In the genomic region with DNA sequence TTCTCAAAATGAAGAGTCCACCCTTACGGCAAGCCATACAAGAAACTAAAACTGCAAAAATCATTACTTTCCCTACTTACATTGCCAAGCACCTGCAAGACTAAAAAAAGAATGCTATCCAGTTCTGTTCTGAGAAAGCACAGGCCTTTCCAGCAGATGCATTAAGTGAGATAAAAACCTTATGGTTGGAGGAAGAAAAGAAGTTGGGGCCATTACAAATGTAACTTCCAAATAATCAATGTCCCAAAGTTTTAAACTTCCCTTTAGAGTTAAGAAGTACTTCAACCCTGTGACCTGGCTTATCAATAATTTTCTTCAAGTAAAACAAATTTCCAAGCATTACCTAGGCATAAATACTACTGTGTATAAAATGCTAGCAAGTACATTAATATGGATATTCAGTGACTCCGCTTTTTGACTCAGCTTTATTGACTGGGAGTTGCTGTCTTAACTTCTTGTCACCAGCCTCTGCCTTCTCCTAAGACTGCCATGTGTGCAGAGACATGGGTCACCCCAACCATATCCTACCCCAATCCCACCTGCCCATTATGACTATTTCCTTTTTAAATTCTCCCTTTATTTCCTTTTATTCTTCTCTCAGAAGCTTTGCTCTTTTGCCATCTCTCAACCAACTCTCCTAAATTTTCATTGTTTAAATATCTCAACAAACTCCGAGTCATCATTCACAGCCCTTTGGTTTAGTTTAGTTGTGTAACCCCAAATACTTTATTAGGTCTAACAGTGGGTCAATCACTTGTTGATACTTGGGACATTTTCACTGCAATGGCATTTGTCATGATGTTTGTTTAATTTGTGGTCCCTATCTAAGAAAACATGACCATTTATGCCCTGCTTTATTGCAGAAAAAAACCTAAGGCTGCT, we compare ENCODE assay signal across 18 cellular contexts. TPM values are rescaled to one million over a fixed set of nuclear protein-coding genes. Genes with fewer than 3 reads are reported as not detected.
A peak's percentile ranks its signal among the peaks of the same experiment; 100 is the strongest.
DNase-seq lines count a peak whose midpoint lies in the region; ATAC-seq and TF ChIP-seq lines count a peak whose summit lies in the region.
"Had no signal": no experiment of that assay in that cellular context is flagged by ENCODE, and none has a peak within 500 bp of the region (broad histone marks: within the 10 kb centered on the region; RNA-seq: fewer than 3 reads in every experiment).

No MANE protein-coding gene starts in this region.

- TF ChIP-seq CTCF in KMS-11 (conservative IDR thresholded peaks at IDR 0.05; ENCODE audit: low read depth, low read length) = no peak
- no peak for TF ChIP-seq CTCF in VCaP (conservative IDR thresholded peaks at IDR 0.05)
- no peak for TF ChIP-seq CTCF in glutamatergic neuron (IDR thresholded peaks at IDR 0.05; ENCODE audit: partially characterized antibody, unreplicated experiment)
- TF ChIP-seq CTCF in transverse colon (IDR thresholded peaks at IDR 0.05) = no peak
- TF ChIP-seq CTCF in brain microvascular endothelial cell (IDR thresholded peaks at IDR 0.05; ENCODE audit: low read depth, low read length, missing control alignments) = no peak

- H3K27me3 ChIP-seq in KMS-11 (ENCODE audit: insufficient read depth, low read depth) = no peaks in the 10 kb centered on the region
- no peaks in the 10 kb centered on the region for H3K27me3 ChIP-seq in transverse colon
- H3K27me3 ChIP-seq in brain microvascular endothelial cell (replicated peaks) = no peaks in the 10 kb centered on the region
- H3K27me3 ChIP-seq: BLaER1 treated with 17β-estradiol and CSF1 and Interleukin-3, amounts not matched to agents 10 nM and 100 nM had no signal

- ATAC-seq in natural killer cell treated with Interleukin-12 subunit alpha and Interleukin-12 subunit beta and Interleukin-15 and Interleukin-18, amount 100 ng/mL, for 72 hours = no peak
- no peak for ATAC-seq in HG03378 (IDR thresholded peaks at IDR 0.05; ENCODE audit: unreplicated experiment)
- ATAC-seq: Panc1, SK-N-SH treated with all-trans-retinoic acid at 6 μM for 48 hours had no signal

- TF ChIP-seq EP300 in transverse colon (IDR thresholded peaks at IDR 0.05; ENCODE audit: low read depth) = no peak

- H3K4me1 Mint-ChIP-seq in glutamatergic neuron (ENCODE audit: low read depth, unreplicated experiment) = peaks cover 41% of the 10 kb centered on the region
- H3K4me1 Mint-ChIP-seq in natural killer cell treated with Interleukin-12 subunit alpha and Interleukin-12 subunit beta and Interleukin-15 and Interleukin-18, amount 100 ng/mL, for 72 hours (ENCODE audit: low read depth in 2 of 2) = peaks cover 0 to 4% of the 10 kb centered on the region in 2 donors

- H3K4me1 ChIP-seq in KMS-11 (ENCODE audit: low read depth, poor library complexity, severe bottlenecking) (peaks cover 61% of the 10 kb centered on the region), transverse colon (peaks cover 27 to 92% (median 58%) of the 10 kb centered on the region in 4 donors)
- H3K4me1 ChIP-seq: HAP-1 had no signal

- in situ Hi-C loops in transverse colon (cut with MboI; ENCODE audit: low pct_ligation_motif_present in 1 of 4, low pct_unique_long_range_greater_than_20kb in 1 of 4, low sequenced_read_pairs in 3 of 4) = no loop called here
- in situ Hi-C loops in brain microvascular endothelial cell (cut with HindIII; ENCODE audit: low pct_ligation_motif_present, low sequenced_read_pairs) = no loop called here

- no peak overlapping the region for H3K4me3 ChIP-seq in KMS-11 (IDR thresholded peaks at IDR 0.05; ENCODE audit: insufficient read depth, low read depth, low read length)
- H3K4me3 ChIP-seq in transverse colon = no peak overlapping the region
- no peak overlapping the region for H3K4me3 ChIP-seq in brain microvascular endothelial cell (ENCODE audit: low read depth, low read length)
- H3K4me3 ChIP-seq: BLaER1 treated with 17β-estradiol and CSF1 and Interleukin-3, amounts not matched to agents 10 nM and 100 nM; HAP-1 had no signal

- H3K4me2 ChIP-seq in KMS-11 = peak overlapping the region; percentile 63

- TF ChIP-seq POLR2A in transverse colon (IDR thresholded peaks at IDR 0.05) = no peak

- peak overlapping the region; percentile 14 for H3K27ac Mint-ChIP-seq in glutamatergic neuron (ENCODE audit: unreplicated experiment)
- no peak overlapping the region for H3K27ac Mint-ChIP-seq in natural killer cell treated with Interleukin-12 subunit alpha and Interleukin-12 subunit beta and Interleukin-15 and Interleukin-18, amount 100 ng/mL, for 72 hours

- no peaks in the 10 kb centered on the region for H3K9me3 ChIP-seq in transverse colon
- H3K9me3 ChIP-seq: BLaER1 treated with 17β-estradiol and CSF1 and Interleukin-3, amounts not matched to agents 10 nM and 100 nM; HAP-1 had no signal

- WGBS in transverse colon (ENCODE audit: low coverage in 1 of 2), 2 donors = 83 to 85% methylated on average over 3 of the region's 3 CpGs

- no peak overlapping the region for H3K4me3 Mint-ChIP-seq in glutamatergic neuron (ENCODE audit: unreplicated experiment)
- H3K4me3 Mint-ChIP-seq in natural killer cell treated with Interleukin-12 subunit alpha and Interleukin-12 subunit beta and Interleukin-15 and Interleukin-18, amount 100 ng/mL, for 72 hours = no peak overlapping the region

- H3K9me3 Mint-ChIP-seq in glutamatergic neuron (ENCODE audit: unreplicated experiment) = no peaks in the 10 kb centered on the region
- no peaks in the 10 kb centered on the region for H3K9me3 Mint-ChIP-seq in natural killer cell treated with Interleukin-12 subunit alpha and Interleukin-12 subunit beta and Interleukin-15 and Interleukin-18, amount 100 ng/mL, for 72 hours

- DNase-seq in glutamatergic neuron = no peak
- DNase-seq in transverse colon = no peak
- no peak for DNase-seq in natural killer cell treated with Interleukin-12 subunit alpha and Interleukin-12 subunit beta and Interleukin-15 and Interleukin-18, amount 100 ng/mL, for 72 hours (ENCODE audit: low spot score)
- no peak for DNase-seq in brain microvascular endothelial cell
- DNase-seq: KBM-7, NCI-H1092 treated with DMSO at 0.1 percent for 48 hours, NCI-H1694, NCI-H2107, NCI-H345, NCI-H526 treated with DMSO at 0.1 percent for 48 hours, SHP77 had no signal

- peak overlapping the region; percentile 31; the same call in 1 of the 2 replicates for H3K9ac ChIP-seq in KMS-11
- H3K9ac ChIP-seq: BLaER1 treated with 17β-estradiol and CSF1 and Interleukin-3, amounts not matched to agents 10 nM and 100 nM had no signal

- H4K20me1 ChIP-seq in KMS-11 (ENCODE audit: insufficient read depth) = no peaks in the 10 kb centered on the region
- H4K20me1 ChIP-seq: BLaER1 treated with 17β-estradiol and CSF1 and Interleukin-3, amounts not matched to agents 10 nM and 100 nM had no signal

- H2AFZ ChIP-seq in KMS-11 (ENCODE audit: low read depth) = no peak overlapping the region; the same call in 1 of the 2 replicates

- no peaks in the 10 kb centered on the region for H3K79me2 ChIP-seq in KMS-11 (ENCODE audit: insufficient read depth, low read depth)

- no peaks in the 10 kb centered on the region for H3K36me3 Mint-ChIP-seq in glutamatergic neuron (ENCODE audit: unreplicated experiment)
- H3K36me3 Mint-ChIP-seq in natural killer cell treated with Interleukin-12 subunit alpha and Interleukin-12 subunit beta and Interleukin-15 and Interleukin-18, amount 100 ng/mL, for 72 hours = no peaks in the 10 kb centered on the region

- peak overlapping the region; percentile 76 for H3K27ac ChIP-seq in KMS-11
- H3K27ac ChIP-seq in VCaP = peak overlapping the region; percentile 98
- H3K27ac ChIP-seq in transverse colon = peak overlapping the region; percentile 82 to 85 (median 84)
- H3K27ac ChIP-seq in brain microvascular endothelial cell = no peak overlapping the region
- H3K27ac ChIP-seq: BLaER1 treated with 17β-estradiol and CSF1 and Interleukin-3, amounts not matched to agents 10 nM and 100 nM had no signal

- intact Hi-C loops in transverse colon (cut with DNase I; ENCODE audit: low total_unique reads) = no loop called here

- H3K27me3 Mint-ChIP-seq in glutamatergic neuron (ENCODE audit: unreplicated experiment) = peaks cover 2% of the 10 kb centered on the region
- H3K27me3 Mint-ChIP-seq in natural killer cell treated with Interleukin-12 subunit alpha and Interleukin-12 subunit beta and Interleukin-15 and Interleukin-18, amount 100 ng/mL, for 72 hours = peaks cover 13 to 29% of the 10 kb centered on the region in 2 donors

- H3K36me3 ChIP-seq in KMS-11 (ENCODE audit: insufficient read depth) = no peaks in the 10 kb centered on the region
- no peaks in the 10 kb centered on the region for H3K36me3 ChIP-seq in transverse colon
- H3K36me3 ChIP-seq in brain microvascular endothelial cell (replicated peaks) = no peaks in the 10 kb centered on the region
- H3K36me3 ChIP-seq: BLaER1 treated with 17β-estradiol and CSF1 and Interleukin-3, amounts not matched to agents 10 nM and 100 nM; HAP-1 had no signal

RNA-seq across cellular contexts. Expression of gene SLC22A23, which starts 49.7 kb away (rescaled TPM):
- 102 TPM for total RNA-seq in glutamatergic neuron (ENCODE audit: unreplicated experiment)
- 100 to 1,000 TPM in 3 of 4 donors, 10 to 100 TPM in 1; 96.1 to 161 (median 117) TPM for total RNA-seq in transverse colon
- total RNA-seq in natural killer cell treated with Interleukin-12 subunit alpha and Interleukin-12 subunit beta and Interleukin-15 and Interleukin-18, amount 100 ng/mL, for 72 hours = under 1 TPM; 0.11 to 0.14 TPM

Comparison
In these comparisons a context has a peak if more than half of its experiments do, and no peak if none do; other contexts are left out.
1. RNA of gene SLC22A23, which starts 49.7 kb away (total RNA-seq): 96.1 to 161 TPM in transverse colon and 102 TPM in glutamatergic neuron (single experiment); 0.11 to 0.14 TPM in natural killer cell treated with Interleukin-12 subunit alpha and Interleukin-12 subunit beta and Interleukin-15 and Interleukin-18, amount 100 ng/mL, for 72 hours; every median in the first group is over 10 times any median in the second.